ENCODE assay signal across 8 cellular contexts in genomic region chr3:16247282-16248058, GRCh38. TPM values are rescaled to one million over a fixed set of nuclear protein-coding genes. Genes with fewer than 3 reads are reported as not detected.
DNase-seq lines count a peak whose midpoint lies in the region; ATAC-seq and TF ChIP-seq lines count a peak whose summit lies in the region.

No MANE protein-coding gene starts in this region.

- no peak overlapping the region for H3K27ac ChIP-seq in CD4-positive, CD25-positive, alpha-beta regulatory T cell (ENCODE audit: insufficient read depth, low read length, poor library complexity, severe bottlenecking)
- no peak overlapping the region for H3K27ac ChIP-seq in lung (ENCODE audit: low read depth in 1 of 2, low read length in 1 of 2)

- H3K4me1 ChIP-seq in CD4-positive, CD25-positive, alpha-beta regulatory T cell (ENCODE audit: control insufficient read depth, insufficient read depth, low read length, poor library complexity, severe bottlenecking), result peaks cover 5% of the 10 kb centered on the region
- no peaks in the 10 kb centered on the region for H3K4me1 ChIP-seq in lung (ENCODE audit: control insufficient read depth in 2 of 2, insufficient read depth in 2 of 2, low read length in 2 of 2)

- H3K9me3 Mint-ChIP-seq in CD4-positive, CD25-positive, alpha-beta regulatory T cell, result no peaks in the 10 kb centered on the region
- H3K9me3 Mint-ChIP-seq in activated CD4-positive, alpha-beta T cell treated with anti-CD3 and anti-CD28 coated beads, Interleukin-2, amount 10 ng/mL, durations not matched to agents 7 days and 5 days, result no peaks in the 10 kb centered on the region

- POLR2A ChIA-PET in activated CD4-positive, alpha-beta T cell treated with anti-CD3 and anti-CD28 coated beads, Interleukin-2, amount 10 ng/mL, durations not matched to agents 7 days and 5 days (lab: Charles Lee), result no interaction called here

- DNase-seq in CD4-positive, CD25-positive, alpha-beta regulatory T cell, result peak; percentile 62 to 84 (median 74)
- DNase-seq in NCI-H524 treated with DMSO at 0.1 percent for 48 hours (lab: John Stamatoyannopoulos, UW), result peak; percentile 67
- peak; percentile 87 for DNase-seq in activated CD4-positive, alpha-beta T cell treated with anti-CD3 and anti-CD28 coated beads, Interleukin-2, amount 10 ng/mL, durations not matched to agents 7 days and 5 days
- DNase-seq in dermis blood vessel endothelial cell, result peak; percentile 91
- peak; percentile 82 for DNase-seq in lung (ENCODE audit: low spot score)
- DNase-seq in stimulated activated CD8-positive, alpha-beta memory T cell treated with anti-CD3 and anti-CD28 coated beads, Interleukin-12 subunit alpha, Interleukin-12 subunit beta, amount 100 ng/mL, for 1 hour (ENCODE audit: low read depth), result peak; percentile 73

- H3K27ac Mint-ChIP-seq in CD4-positive, CD25-positive, alpha-beta regulatory T cell, result peak overlapping the region in 2 of 3 donors; percentile 36 to 67
- H3K27ac Mint-ChIP-seq in activated CD4-positive, alpha-beta T cell treated with anti-CD3 and anti-CD28 coated beads, Interleukin-2, amount 10 ng/mL, durations not matched to agents 7 days and 5 days, result peak overlapping the region; percentile 22

- CTCF ChIA-PET in activated CD4-positive, alpha-beta T cell treated with anti-CD3 and anti-CD28 coated beads, Interleukin-2, amount 10 ng/mL, durations not matched to agents 7 days and 5 days (lab: Charles Lee), result interaction anchor here (0.6 to 1.3 kb wide), 13 partner anchors 12 to 1045 kb away, joined by 3 to 4 read pairs (median 3); no protein-coding TSS in a partner anchor

- peak overlapping the region; percentile 64 for H3K4me3 ChIP-seq in CD4-positive, CD25-positive, alpha-beta regulatory T cell (ENCODE audit: low read depth, low read length)
- no peak overlapping the region for H3K4me3 ChIP-seq in lung

- no peaks in the 10 kb centered on the region for H3K27me3 ChIP-seq in CD4-positive, CD25-positive, alpha-beta regulatory T cell (ENCODE audit: control insufficient read depth, insufficient read depth, low read length)
- no peaks in the 10 kb centered on the region for H3K27me3 ChIP-seq in lung (ENCODE audit: control insufficient read depth, insufficient read depth)

- H3K4me3 Mint-ChIP-seq in CD4-positive, CD25-positive, alpha-beta regulatory T cell, result peak overlapping the region in 2 of 4 donors; percentile 16 to 45
- H3K4me3 Mint-ChIP-seq in activated CD4-positive, alpha-beta T cell treated with anti-CD3 and anti-CD28 coated beads, Interleukin-2, amount 10 ng/mL, durations not matched to agents 7 days and 5 days, result no peak overlapping the region

- peaks cover 5% of the 10 kb centered on the region for H3K27me3 Mint-ChIP-seq in CD4-positive, CD25-positive, alpha-beta regulatory T cell
- no peaks in the 10 kb centered on the region for H3K27me3 Mint-ChIP-seq in activated CD4-positive, alpha-beta T cell treated with anti-CD3 and anti-CD28 coated beads, Interleukin-2, amount 10 ng/mL, durations not matched to agents 7 days and 5 days

- H3K9me3 ChIP-seq in CD4-positive, CD25-positive, alpha-beta regulatory T cell (ENCODE audit: control insufficient read depth in 2 of 2, low read length in 2 of 2), result no peaks in the 10 kb centered on the region
- H3K9me3 ChIP-seq in lung (ENCODE audit: control insufficient read depth in 2 of 2, insufficient read depth in 1 of 2, low read length in 1 of 2), result no peaks in the 10 kb centered on the region

- H3K4me1 Mint-ChIP-seq in CD4-positive, CD25-positive, alpha-beta regulatory T cell, result peaks cover 0 to 10% (median 0%) of the 10 kb centered on the region in 4 donors
- H3K4me1 Mint-ChIP-seq in activated CD4-positive, alpha-beta T cell treated with anti-CD3 and anti-CD28 coated beads, Interleukin-2, amount 10 ng/mL, durations not matched to agents 7 days and 5 days, result peaks cover 20% of the 10 kb centered on the region

- H3K36me3 Mint-ChIP-seq in CD4-positive, CD25-positive, alpha-beta regulatory T cell, result peaks cover 3% of the 10 kb centered on the region
- no peaks in the 10 kb centered on the region for H3K36me3 Mint-ChIP-seq in activated CD4-positive, alpha-beta T cell treated with anti-CD3 and anti-CD28 coated beads, Interleukin-2, amount 10 ng/mL, durations not matched to agents 7 days and 5 days (ENCODE audit: low read depth)

- ATAC-seq in CD4-positive, CD25-positive, alpha-beta regulatory T cell (ENCODE audit: low read depth in 2 of 2), result peak; percentile 76 to 86
- peak; percentile 65 for ATAC-seq in GM19328 (IDR thresholded peaks at IDR 0.05; ENCODE audit: unreplicated experiment)
- ATAC-seq in HG03378 (IDR thresholded peaks at IDR 0.05; ENCODE audit: unreplicated experiment), result peak; percentile 89
- ATAC-seq in lung (ENCODE audit: insufficient read depth, low FRiP score), result peak; percentile 84

- no peaks in the 10 kb centered on the region for H3K36me3 ChIP-seq in CD4-positive, CD25-positive, alpha-beta regulatory T cell (ENCODE audit: control insufficient read depth, insufficient read depth, low read length)
- no peaks in the 10 kb centered on the region for H3K36me3 ChIP-seq in lung (ENCODE audit: control insufficient read depth in 2 of 2, insufficient read depth in 2 of 2, low read length in 2 of 2)

- WGBS in lung, 2 donors, result 30 to 37% methylated on average over 17 of the region's 17 CpGs

- TF ChIP-seq CTCF in lung (IDR thresholded peaks at IDR 0.05; ENCODE audit: control extremely low read depth, extremely low read depth), result peak; percentile 92

RNA-seq across cellular contexts. Expression of gene DPH3, which starts 17.3 kb away (rescaled TPM):
- total RNA-seq in CD4-positive, CD25-positive, alpha-beta regulatory T cell, result 20.0 TPM
- polyA plus RNA-seq in CD4-positive, CD25-positive, alpha-beta regulatory T cell, result 10 to 100 TPM; 19.6 to 30.0 (median 22.5) TPM
- total RNA-seq in activated CD4-positive, alpha-beta T cell treated with anti-CD3 and anti-CD28 coated beads, Interleukin-2, amount 10 ng/mL, durations not matched to agents 7 days and 5 days, result 10 to 100 TPM; 12.6 to 14.4 TPM
- total RNA-seq in dermis blood vessel endothelial cell (21.3 and 26.8 TPM in 2 replicates), lung (10 to 100 TPM; 11.7 to 22.0 TPM)
- 10 to 100 TPM; 13.9 to 18.7 TPM for polyA plus RNA-seq in lung

RNA-seq across cellular contexts. Expression of gene OXNAD1, which starts 17.5 kb away (rescaled TPM):
- total RNA-seq in CD4-positive, CD25-positive, alpha-beta regulatory T cell, result 109 TPM
- 10 to 100 TPM; 31.1 to 67.1 (median 50.4) TPM for polyA plus RNA-seq in CD4-positive, CD25-positive, alpha-beta regulatory T cell
- total RNA-seq in activated CD4-positive, alpha-beta T cell treated with anti-CD3 and anti-CD28 coated beads, Interleukin-2, amount 10 ng/mL, durations not matched to agents 7 days and 5 days, result 10 to 100 TPM; 64.0 to 70.4 TPM
- total RNA-seq in dermis blood vessel endothelial cell, result 18.0 and 20.1 TPM in 2 replicates
- 10 to 100 TPM; 11.8 to 23.4 TPM for total RNA-seq in lung
- 1 to 10 TPM; 4.4 to 7.0 TPM for polyA plus RNA-seq in lung
